11 cellular contexts compared by ENCODE assay signal in genomic region chr2:39068757-39069515, GRCh38. TPM values are rescaled to one million over a fixed set of nuclear protein-coding genes. Genes with fewer than 3 reads are reported as not detected.
DNase-seq lines count a peak whose midpoint lies in the region; ATAC-seq, FAIRE-seq and TF ChIP-seq lines count a peak whose summit lies in the region.
"Had no signal": no experiment of that assay in that cellular context is flagged by ENCODE, and none has a peak within 500 bp of the region (broad histone marks: within the 10 kb centered on the region; RNA-seq: fewer than 3 reads in every experiment).

No MANE protein-coding gene starts in this region.

- DNase-seq in HepG2 (ENCODE audit: low spot score) (no peak), right lobe of liver (no peak), T-helper 22 cell (ENCODE audit: low read depth) (peak; percentile 11), endodermal cell (peak; percentile 53), hippocampal formation (lab: John Stamatoyannopoulos, UW) (no peak), osteoblast (ENCODE audit: insufficient read length, low spot score, missing footprints) (no peak), NCI-H2227 treated with DMSO at 0.1 percent for 48 hours (lab: John Stamatoyannopoulos, UW) (no peak)
- DNase-seq: GOT3 had no signal

- BruUV-seq in HepG2 (replicated peaks; lab: Mats Ljungman, UMichigan): no TSS peak

- H3K27me3 ChIP-seq in HepG2 (ENCODE audit: control insufficient read depth in 1 of 2, insufficient read depth in 2 of 2, low read length in 2 of 2): no peaks in the 10 kb centered on the region
- H3K27me3 ChIP-seq in right lobe of liver: no peaks in the 10 kb centered on the region
- no peaks in the 10 kb centered on the region for H3K27me3 ChIP-seq in endodermal cell (ENCODE audit: control insufficient read depth, insufficient read depth, low read length, poor library complexity, severe bottlenecking)
- H3K27me3 ChIP-seq in osteoblast (ENCODE audit: insufficient read depth, low read length): no peaks in the 10 kb centered on the region
- H3K27me3 ChIP-seq: esophagus muscularis mucosa, SJSA1 had no signal

- CTCF ChIA-PET in HepG2 (lab: Yijun Ruan, JAX; ENCODE audit: low intra/inter-chr PET ratio, low total read pairs): no interaction called here

- TF ChIP-seq CTCF in HepG2 (CRISPR knock-in tag; IDR thresholded peaks at IDR 0.05) (no peak), right lobe of liver (IDR thresholded peaks at IDR 0.05) (no peak), endodermal cell (conservative IDR thresholded peaks at IDR 0.05) (peak; percentile 42), osteoblast (IDR thresholded peaks at IDR 0.05; ENCODE audit: extremely low read depth, low read depth, low read length) (no peak)

- POLR2A ChIA-PET in HepG2 (lab: Yijun Ruan, JAX): interaction anchor here (0.7 kb wide), 1 partner anchor 52 kb away, joined by 3 read pairs; the partner anchor contains the start of gene SOS1

- H4K20me1 ChIP-seq in HepG2 (ENCODE audit: insufficient read depth, low read length) (peaks cover 21% of the 10 kb centered on the region; the same call in 1 of the 2 replicates), osteoblast (ENCODE audit: insufficient read depth, low read length) (peaks cover 8% of the 10 kb centered on the region)

- H3K9me3 ChIP-seq in HepG2 (ENCODE audit: low read length): no peaks in the 10 kb centered on the region
- H3K9me3 ChIP-seq in right lobe of liver: no peaks in the 10 kb centered on the region
- no peaks in the 10 kb centered on the region for H3K9me3 ChIP-seq in endodermal cell (ENCODE audit: control insufficient read depth, low read length)
- no peaks in the 10 kb centered on the region for H3K9me3 ChIP-seq in osteoblast (ENCODE audit: low read depth, low read length)
- H3K9me3 ChIP-seq: esophagus muscularis mucosa, SJSA1 had no signal

- H3K4me2 ChIP-seq in HepG2 (ENCODE audit: low read depth, low read length) (no peak overlapping the region), osteoblast (ENCODE audit: insufficient read depth, low read length) (no peak overlapping the region)

- H3K4me3 ChIP-seq in HepG2 (replicated peaks in 1 of 3; ENCODE audit: insufficient read depth in 1 of 3, low read depth in 2 of 3, low read length in 3 of 3) (no peak overlapping the region), right lobe of liver (no peak overlapping the region), endodermal cell (ENCODE audit: low read length) (no peak overlapping the region), osteoblast (ENCODE audit: insufficient read depth, low read length) (no peak overlapping the region)
- H3K4me3 ChIP-seq: esophagus muscularis mucosa, SJSA1 had no signal

- FAIRE-seq in HepG2 (lab: Jason Lieb, UNC): no peak

- no peaks in the 10 kb centered on the region for H3K9me3 Mint-ChIP-seq in endodermal cell
- H3K9me3 Mint-ChIP-seq in stimulated activated memory B cell treated with anti-CD40 and anti-IgM and Interleukin-4, amounts not matched to agents 10 μg/mL and 1 μg/mL and 100 μg/mL, for 72 hours: no peaks in the 10 kb centered on the region

- H3K79me2 ChIP-seq in HepG2 (ENCODE audit: insufficient read depth, low read length): peaks cover 45% of the 10 kb centered on the region
- peaks cover 39% of the 10 kb centered on the region for H3K79me2 ChIP-seq in osteoblast (ENCODE audit: insufficient read depth, low read length)

- H3K36me3 ChIP-seq in HepG2 (replicated peaks in 1 of 2; ENCODE audit: control insufficient read depth in 1 of 2, insufficient read depth in 2 of 2, low read length in 2 of 2): peaks cover 5 to 37% of the 10 kb centered on the region in 2 experiments; a peak in 4 of 5 replicates
- peaks cover 0 to 2% (median 0%) of the 10 kb centered on the region in 4 donors for H3K36me3 ChIP-seq in right lobe of liver
- H3K36me3 ChIP-seq in endodermal cell (ENCODE audit: control insufficient read depth, insufficient read depth, low read length): peaks cover 21% of the 10 kb centered on the region
- H3K36me3 ChIP-seq in osteoblast (ENCODE audit: insufficient read depth, low read length): peaks cover 8% of the 10 kb centered on the region
- H3K36me3 ChIP-seq: SJSA1 had no signal

- peaks cover 10% of the 10 kb centered on the region for H3K4me1 Mint-ChIP-seq in endodermal cell
- peaks cover 18% of the 10 kb centered on the region for H3K4me1 Mint-ChIP-seq in stimulated activated memory B cell treated with anti-CD40 and anti-IgM and Interleukin-4, amounts not matched to agents 10 μg/mL and 1 μg/mL and 100 μg/mL, for 72 hours

- 100% methylated on average over 3 of the region's 3 CpGs for WGBS in HepG2 (ENCODE audit: low lambda C conversion rate)
- WGBS in right lobe of liver (ENCODE audit: insufficient coverage, low coverage, low lambda C conversion rate, missing lambda C conversion rate): 87% methylated on average over 3 of the region's 3 CpGs
- 77% methylated on average over 2 of the region's 3 CpGs; no CpG with 5 or more reads in 1 of the 2 experiments for WGBS in endodermal cell (ENCODE audit: insufficient coverage in 1 of 2, insufficient read length in 1 of 2), 2 experiments

- H2AFZ ChIP-seq in HepG2 (ENCODE audit: low read length): no peak overlapping the region
- no peak overlapping the region for H2AFZ ChIP-seq in osteoblast (ENCODE audit: low read length)

- H3K9ac ChIP-seq in HepG2 (ENCODE audit: insufficient read depth, low read depth, low read length): no peak overlapping the region
- no peak overlapping the region for H3K9ac ChIP-seq in endodermal cell (ENCODE audit: extremely low read depth, low read length, poor library complexity, severe bottlenecking)

- ATAC-seq in HepG2 (peak; percentile 73; the same call in 2 of the 3 replicates), right lobe of liver (no peak)
- no peak for ATAC-seq in stimulated activated memory B cell treated with anti-CD40 and anti-IgM and Interleukin-4, amounts not matched to agents 10 μg/mL and 1 μg/mL and 100 μg/mL, for 72 hours

- TF ChIP-seq POLR2A in HepG2 (IDR thresholded peaks at IDR 0.05; ENCODE audit: insufficient read depth in 1 of 2, low read depth in 2 of 2, low read length in 2 of 2): no peak
- TF ChIP-seq POLR2A in right lobe of liver (IDR thresholded peaks at IDR 0.05): no peak

- TF ChIP-seq RAD21 in HepG2 (CRISPR knock-in tag; IDR thresholded peaks at IDR 0.05): no peak

- H3K27me3 Mint-ChIP-seq in endodermal cell (ENCODE audit: insufficient read depth): no peaks in the 10 kb centered on the region
- H3K27me3 Mint-ChIP-seq in stimulated activated memory B cell treated with anti-CD40 and anti-IgM and Interleukin-4, amounts not matched to agents 10 μg/mL and 1 μg/mL and 100 μg/mL, for 72 hours: no peaks in the 10 kb centered on the region

- no peak overlapping the region for H3K4me3 Mint-ChIP-seq in endodermal cell
- no peak overlapping the region for H3K4me3 Mint-ChIP-seq in stimulated activated memory B cell treated with anti-CD40 and anti-IgM and Interleukin-4, amounts not matched to agents 10 μg/mL and 1 μg/mL and 100 μg/mL, for 72 hours

- H3K27ac Mint-ChIP-seq in endodermal cell: no peak overlapping the region
- H3K27ac Mint-ChIP-seq in stimulated activated memory B cell treated with anti-CD40 and anti-IgM and Interleukin-4, amounts not matched to agents 10 μg/mL and 1 μg/mL and 100 μg/mL, for 72 hours: peak overlapping the region; percentile 22

- H3K36me3 Mint-ChIP-seq in endodermal cell (ENCODE audit: low read depth): peaks cover 2% of the 10 kb centered on the region
- H3K36me3 Mint-ChIP-seq in stimulated activated memory B cell treated with anti-CD40 and anti-IgM and Interleukin-4, amounts not matched to agents 10 μg/mL and 1 μg/mL and 100 μg/mL, for 72 hours: peaks cover 17% of the 10 kb centered on the region

- no peak for TF ChIP-seq EP300 in HepG2 (IDR thresholded peaks at IDR 0.05; ENCODE audit: low read depth in 2 of 2, low read length in 2 of 2)
- TF ChIP-seq EP300 in HepG2 (CRISPR knock-in tag; IDR thresholded peaks at IDR 0.05; ENCODE audit: borderline replicate concordance): no peak

- in situ Hi-C loops in HepG2 (cut with HindIII; ENCODE audit: extremely low pct_ligation_motif_present, low pct_unique_long_range_greater_than_20kb): loop anchor here (5.0 to 10.0 kb wide), 2 partner anchors 46 to 158 kb away; no protein-coding TSS in a partner anchor

- intact Hi-C loops in HepG2 (cut with micrococcal nuclease; ENCODE audit: unreplicated experiment) (loop anchor here (2.0 kb wide), 1 partner anchor 50 kb away; no protein-coding TSS in a partner anchor), right lobe of liver (cut with DNase I) (no loop called here)

- H3K27ac ChIP-seq in HepG2 (ENCODE audit: extremely low read length, insufficient read depth, low read length) (no peak overlapping the region), right lobe of liver (no peak overlapping the region), endodermal cell (ENCODE audit: low read depth, low read length) (no peak overlapping the region), osteoblast (ENCODE audit: low read depth, low read length) (no peak overlapping the region)
- H3K27ac ChIP-seq: esophagus muscularis mucosa, SJSA1 had no signal

- no peaks in the 10 kb centered on the region for H3K4me1 ChIP-seq in HepG2 (ENCODE audit: insufficient read depth, low read length)
- H3K4me1 ChIP-seq in right lobe of liver: no peaks in the 10 kb centered on the region
- no peaks in the 10 kb centered on the region for H3K4me1 ChIP-seq in endodermal cell (ENCODE audit: control insufficient read depth, insufficient read depth, low read length)
- peaks cover 3% of the 10 kb centered on the region for H3K4me1 ChIP-seq in osteoblast (ENCODE audit: insufficient read depth, low read length)
- H3K4me1 ChIP-seq: SJSA1 had no signal

RNA-seq across cellular contexts. Expression of gene SOS1, which starts 51.9 kb away (rescaled TPM):
- total RNA-seq in HepG2 (2016; rRNA removed; fragmentation: Illumina TruSeq; extraction: Trizol) (20.8 and 26.6 TPM in 2 replicates), right lobe of liver (10 to 100 TPM in 5 of 6 experiments, 1 to 10 TPM in 1; 9.6 to 20.1 (median 16.5) TPM), endodermal cell (10 to 100 TPM; 34.0 to 39.0 TPM), osteoblast (21.8 and 28.6 TPM in 2 replicates)
- 3.2 and 4.1 TPM in 2 replicates for total RNA-seq in HepG2 (2016; cell fraction: cytosol; rRNA removed; fragmentation: Illumina TruSeq; extraction: Trizol; ENCODE audit: low read depth)
- total RNA-seq in HepG2 (2016; cell fraction: insoluble cytoplasmic fraction; rRNA removed; fragmentation: Illumina TruSeq; extraction: Trizol): 21.0 and 28.9 TPM in 2 replicates
- 12.6 and 14.3 TPM in 2 replicates for total RNA-seq in HepG2 (2016; cell fraction: membrane; rRNA removed; fragmentation: Illumina TruSeq; extraction: Trizol)
- 49.5 and 63.9 TPM in 2 replicates for total RNA-seq in HepG2 (2016; cell fraction: nucleus; rRNA removed; fragmentation: Illumina TruSeq; extraction: Trizol)
- polyA plus RNA-seq in HepG2 (2011; rRNA removed): 39.5 and 60.4 TPM in 2 replicates
- polyA plus RNA-seq in HepG2 (2011; cell fraction: cytosol; rRNA removed): 23.4 and 41.7 TPM in 2 replicates
- 69.6 and 75.7 TPM in 2 replicates for polyA plus RNA-seq in HepG2 (2011; cell fraction: nucleus; rRNA removed)
- 31.5 and 37.6 TPM in 2 replicates for polyA plus RNA-seq in HepG2 (2012)
- 0.43 and 0.49 TPM in 2 replicates for polyA plus RNA-seq in HepG2 (2016; cell fraction: cytosol; fragmentation: Illumina TruSeq; extraction: Trizol; ENCODE audit: low read depth)
- polyA plus RNA-seq in HepG2 (2016; cell fraction: insoluble cytoplasmic fraction; fragmentation: Illumina TruSeq; extraction: Trizol; ENCODE audit: low read depth): 21.4 and 27.3 TPM in 2 replicates
- polyA plus RNA-seq in HepG2 (2016; cell fraction: membrane; fragmentation: Illumina TruSeq; extraction: Trizol; ENCODE audit: low read depth): 2.0 and 2.7 TPM in 2 replicates
- polyA plus RNA-seq in HepG2 (2016; cell fraction: nucleus; fragmentation: Illumina TruSeq; extraction: Trizol; ENCODE audit: insufficient read depth, low read depth): 56.1 and 68.3 TPM in 2 replicates
- 40.4 and 54.0 TPM in 2 replicates for polyA minus RNA-seq in HepG2 (2011; rRNA and poly(A)+ RNA removed; ENCODE audit: low replicate concordance)
- 39.9 and 41.5 TPM in 2 replicates for polyA minus RNA-seq in HepG2 (2011; cell fraction: cytosol; rRNA and poly(A)+ RNA removed)
- polyA minus RNA-seq in HepG2 (2011; cell fraction: nucleus; rRNA and poly(A)+ RNA removed): 211 and 214 TPM in 2 replicates
- polyA plus RNA-seq in endodermal cell (2013, experiment 1 of 2): 23.0 TPM
- 27.9 TPM for polyA plus RNA-seq in endodermal cell (2013, experiment 2 of 2)

Comparison
In these comparisons a context has a peak if more than half of its experiments do, and no peak if none do; other contexts are left out.
1. DNase-seq: peak in T-helper 22 cell (single experiment) and endodermal cell (single experiment); none in HepG2 (single experiment), right lobe of liver (0 of 3), hippocampal formation (0 of 2), osteoblast (single experiment) and NCI-H2227 treated with DMSO at 0.1 percent for 48 hours (single experiment).